ENCODE assay signal across 18 cellular contexts in the genomic region with DNA sequence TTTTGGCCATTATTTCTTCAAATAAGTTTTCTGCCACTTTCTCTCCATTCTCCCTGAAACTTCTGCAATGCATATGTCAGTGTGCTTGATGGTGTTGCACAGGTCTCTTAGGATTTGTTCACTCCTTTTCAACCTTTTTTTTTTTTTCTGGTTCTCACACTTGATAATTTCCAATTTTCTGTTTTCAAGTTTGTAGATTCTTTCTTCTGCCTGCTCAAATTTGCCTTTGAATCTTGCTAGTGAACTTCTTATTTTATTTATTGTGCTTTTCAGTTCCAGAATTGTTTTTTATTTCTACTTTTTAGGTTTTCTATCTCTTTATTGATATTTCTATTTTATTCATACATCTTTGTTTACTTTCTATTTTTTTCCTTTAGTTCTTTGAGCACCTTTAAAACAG. TPM values are rescaled to one million over a fixed set of nuclear protein-coding genes. Genes with fewer than 3 reads are reported as not detected.
DNase-seq lines count a peak whose midpoint lies in the region; ATAC-seq and TF ChIP-seq lines count a peak whose summit lies in the region.
"Had no signal": no experiment of that assay in that cellular context is flagged by ENCODE, and none has a peak within 500 bp of the region (broad histone marks: within the 10 kb centered on the region; RNA-seq: fewer than 3 reads in every experiment).

No MANE protein-coding gene starts in this region.

- H3F3A ChIP-seq in PC-9 (ENCODE audit: insufficient read depth, low read depth): no peaks in the 10 kb centered on the region

- no peak overlapping the region for H3K4me3 Mint-ChIP-seq in stimulated activated naive CD8-positive, alpha-beta T cell treated with anti-CD3 and anti-CD28 coated beads, Interleukin-15, Interleukin-2, amounts not matched to agents 100 ng/mL and 50 ng/mL, for 24 hours
- no peak overlapping the region for H3K4me3 Mint-ChIP-seq in neural crest cell
- H3K4me3 Mint-ChIP-seq in naive thymus-derived CD4-positive, alpha-beta T cell: no peak overlapping the region
- H3K4me3 Mint-ChIP-seq: CD4-positive, alpha-beta memory T cell; H9 had no signal

- H2AFZ ChIP-seq in PC-9: 0 out of 2 replicates have a peak overlapping the region, but pooled peaks have one; percentile 31
- H2AFZ ChIP-seq: GM23248 had no signal

- peaks cover 23% of the 10 kb centered on the region for H3K4me1 Mint-ChIP-seq in stimulated activated naive CD8-positive, alpha-beta T cell treated with anti-CD3 and anti-CD28 coated beads, Interleukin-15, Interleukin-2, amounts not matched to agents 100 ng/mL and 50 ng/mL, for 24 hours (ENCODE audit: low read depth)
- H3K4me1 Mint-ChIP-seq in neural crest cell: no peaks in the 10 kb centered on the region
- peaks cover 2 to 27% (median 18%) of the 10 kb centered on the region in 7 donors for H3K4me1 Mint-ChIP-seq in naive thymus-derived CD4-positive, alpha-beta T cell
- H3K4me1 Mint-ChIP-seq: H9 had no signal

- no TSS peak for BruUV-seq in PC-9 (replicated peaks; lab: Mats Ljungman, UMichigan)

- H3K27me3 ChIP-seq in PC-9 (ENCODE audit: insufficient read depth, low read depth): no peaks in the 10 kb centered on the region
- H3K27me3 ChIP-seq in naive thymus-derived CD4-positive, alpha-beta T cell (ENCODE audit: control insufficient read depth in 2 of 2, insufficient read depth in 2 of 2, low read length in 2 of 2): no peaks in the 10 kb centered on the region

- POLR2A ChIA-PET in PC-9 (lab: Charles Lee; ENCODE audit: unreplicated experiment): no interaction called here
- POLR2A ChIA-PET in naive thymus-derived CD4-positive, alpha-beta T cell (lab: Charles Lee): no interaction called here

- no peaks in the 10 kb centered on the region for H3K9me2 ChIP-seq in PC-9 (ENCODE audit: insufficient read depth)

- TF ChIP-seq CTCF in PC-9 (conservative IDR thresholded peaks at IDR 0.05) (no peak), neural crest cell (conservative IDR thresholded peaks at IDR 0.05) (no peak)

- peaks cover 26% of the 10 kb centered on the region for H3K36me3 Mint-ChIP-seq in stimulated activated naive CD8-positive, alpha-beta T cell treated with anti-CD3 and anti-CD28 coated beads, Interleukin-15, Interleukin-2, amounts not matched to agents 100 ng/mL and 50 ng/mL, for 24 hours (ENCODE audit: low read depth)
- peaks cover 3% of the 10 kb centered on the region for H3K36me3 Mint-ChIP-seq in neural crest cell (ENCODE audit: low read depth)
- H3K36me3 Mint-ChIP-seq in naive thymus-derived CD4-positive, alpha-beta T cell: peaks cover 7 to 50% (median 14%) of the 10 kb centered on the region in 5 donors

- peaks cover 12% of the 10 kb centered on the region; the same call in 1 of the 2 replicates for H3K9me3 ChIP-seq in PC-9 (ENCODE audit: insufficient read depth, low read depth)
- H3K9me3 ChIP-seq in naive thymus-derived CD4-positive, alpha-beta T cell (ENCODE audit: control insufficient read depth in 2 of 3, low read length in 3 of 3): peaks cover 0 to 10% (median 6%) of the 10 kb centered on the region in 3 experiments

- no peaks in the 10 kb centered on the region for H4K20me1 ChIP-seq in PC-9 (ENCODE audit: insufficient read depth)

- peaks cover 31% of the 10 kb centered on the region for H3K9me3 Mint-ChIP-seq in stimulated activated naive CD8-positive, alpha-beta T cell treated with anti-CD3 and anti-CD28 coated beads, Interleukin-15, Interleukin-2, amounts not matched to agents 100 ng/mL and 50 ng/mL, for 24 hours
- H3K9me3 Mint-ChIP-seq in neural crest cell: peaks cover 7% of the 10 kb centered on the region
- H3K9me3 Mint-ChIP-seq in naive thymus-derived CD4-positive, alpha-beta T cell: peaks cover 5 to 53% (median 24%) of the 10 kb centered on the region in 11 donors

- intact Hi-C loops in PC-9 (cut with micrococcal nuclease; ENCODE audit: unreplicated experiment): no loop called here
- intact Hi-C loops in left cardiac atrium (cut with DNase I): no loop called here
- intact Hi-C loops in naive thymus-derived CD4-positive, alpha-beta T cell (cut with micrococcal nuclease): no loop called here

- no peaks in the 10 kb centered on the region for H3K27me3 Mint-ChIP-seq in stimulated activated naive CD8-positive, alpha-beta T cell treated with anti-CD3 and anti-CD28 coated beads, Interleukin-15, Interleukin-2, amounts not matched to agents 100 ng/mL and 50 ng/mL, for 24 hours
- H3K27me3 Mint-ChIP-seq in neural crest cell (ENCODE audit: low read depth): no peaks in the 10 kb centered on the region
- no peaks in the 10 kb centered on the region for H3K27me3 Mint-ChIP-seq in naive thymus-derived CD4-positive, alpha-beta T cell
- H3K27me3 Mint-ChIP-seq: CD4-positive, alpha-beta memory T cell had no signal

- no peak for DNase-seq in stimulated activated naive CD8-positive, alpha-beta T cell treated with anti-CD3 and anti-CD28 coated beads, Interleukin-15, Interleukin-2, amounts not matched to agents 100 U/mL and 50 U/mL, for 24 hours
- DNase-seq in PC-9 (no peak), neural crest cell (ENCODE audit: low read depth, low spot score) (no peak), left cardiac atrium (no peak)
- DNase-seq in naive thymus-derived CD4-positive, alpha-beta T cell: no peak
- DNase-seq: C1 segment of cervical spinal cord; Calu3; CD4-positive, alpha-beta memory T cell; COR-L47; DMS153; DND-41; GM23248; H9 had no signal

- no peak overlapping the region for H3K4me3 ChIP-seq in PC-9
- no peak overlapping the region for H3K4me3 ChIP-seq in naive thymus-derived CD4-positive, alpha-beta T cell (ENCODE audit: low read length)
- H3K4me3 ChIP-seq: GM23248 had no signal

- no peak overlapping the region for H3K27ac ChIP-seq in PC-9
- H3K27ac ChIP-seq in naive thymus-derived CD4-positive, alpha-beta T cell (ENCODE audit: low read depth, low read length): no peak overlapping the region
- H3K27ac ChIP-seq: GM23248 had no signal

- H3K27ac Mint-ChIP-seq in stimulated activated naive CD8-positive, alpha-beta T cell treated with anti-CD3 and anti-CD28 coated beads, Interleukin-15, Interleukin-2, amounts not matched to agents 100 ng/mL and 50 ng/mL, for 24 hours: peak overlapping the region; percentile 39
- peak overlapping the region; percentile 2 for H3K27ac Mint-ChIP-seq in neural crest cell (ENCODE audit: unreplicated experiment)
- peak overlapping the region in 1 of 9 donors; percentile 24 for H3K27ac Mint-ChIP-seq in naive thymus-derived CD4-positive, alpha-beta T cell
- H3K27ac Mint-ChIP-seq: CD4-positive, alpha-beta memory T cell; H9 had no signal

- CTCF ChIA-PET in PC-9 (lab: Charles Lee): no interaction called here
- CTCF ChIA-PET in naive thymus-derived CD4-positive, alpha-beta T cell (lab: Charles Lee): no interaction called here

- H3K79me2 ChIP-seq in PC-9 (ENCODE audit: low read depth): no peaks in the 10 kb centered on the region

- no peaks in the 10 kb centered on the region for H3K4me1 ChIP-seq in PC-9 (replicated peaks; ENCODE audit: insufficient read depth)
- no peaks in the 10 kb centered on the region for H3K4me1 ChIP-seq in naive thymus-derived CD4-positive, alpha-beta T cell (ENCODE audit: control insufficient read depth in 2 of 2, insufficient read depth in 2 of 2, low read length in 2 of 2)

- no peaks in the 10 kb centered on the region for H3K36me3 ChIP-seq in PC-9 (ENCODE audit: low read depth)
- H3K36me3 ChIP-seq in naive thymus-derived CD4-positive, alpha-beta T cell (ENCODE audit: control insufficient read depth in 2 of 3, insufficient read depth in 3 of 3, low read length in 3 of 3): no peaks in the 10 kb centered on the region

- no peak overlapping the region for H3K4me2 ChIP-seq in PC-9

- ATAC-seq in stimulated activated naive CD8-positive, alpha-beta T cell treated with anti-CD3 and anti-CD28 coated beads, Interleukin-15, Interleukin-2, amounts not matched to agents 100 U/mL and 50 U/mL, for 24 hours: no peak
- no peak for ATAC-seq in left cardiac atrium
- no peak for ATAC-seq in naive thymus-derived CD4-positive, alpha-beta T cell
- ATAC-seq: HCT116 had no signal

RNA-seq across cellular contexts. Expression of a gene that starts 48.4 kb away (rescaled TPM):
- total RNA-seq in PC-9 (2021): 0.58 and 0.79 TPM in 2 replicates
- not detected in 2 replicates for total RNA-seq in neural crest cell
- total RNA-seq in left cardiac atrium: 10 to 100 TPM; 11.0 to 24.2 TPM
- total RNA-seq in naive thymus-derived CD4-positive, alpha-beta T cell: 1,000 to 10,000 TPM in 3 of 5 experiments, 100 to 1,000 TPM in 2; 739 to 1,121 (median 1,015) TPM
- 1,000 to 10,000 TPM; 1,177 to 1,286 TPM for polyA plus RNA-seq in naive thymus-derived CD4-positive, alpha-beta T cell
- total RNA-seq: A673, Calu3, H9 had no signal

RNA-seq across cellular contexts. Expression of a gene that starts 50.0 kb away (rescaled TPM):
- total RNA-seq in PC-9 (2021) (not detected in 2 replicates), neural crest cell (not detected in 2 replicates), left cardiac atrium (not detected)
- total RNA-seq in naive thymus-derived CD4-positive, alpha-beta T cell: not detected
- not detected for polyA plus RNA-seq in naive thymus-derived CD4-positive, alpha-beta T cell
- total RNA-seq: Calu3; CD4-positive, alpha-beta memory T cell; GM23248; H4; H9 had no signal
- polyA plus RNA-seq: BJ; CD4-positive, alpha-beta memory T cell had no signal

Comparison
In these comparisons a context has a peak if more than half of its experiments do, and no peak if none do; other contexts are left out.
1. RNA of a gene that starts 48.4 kb away (total RNA-seq): 739 to 1,121 TPM in naive thymus-derived CD4-positive, alpha-beta T cell; 11.0 to 24.2 TPM in left cardiac atrium, 0.58 to 0.79 TPM in PC-9 and not detected in neural crest cell; every median in the first group is over 10 times any median in the second.